In the genomic region with DNA sequence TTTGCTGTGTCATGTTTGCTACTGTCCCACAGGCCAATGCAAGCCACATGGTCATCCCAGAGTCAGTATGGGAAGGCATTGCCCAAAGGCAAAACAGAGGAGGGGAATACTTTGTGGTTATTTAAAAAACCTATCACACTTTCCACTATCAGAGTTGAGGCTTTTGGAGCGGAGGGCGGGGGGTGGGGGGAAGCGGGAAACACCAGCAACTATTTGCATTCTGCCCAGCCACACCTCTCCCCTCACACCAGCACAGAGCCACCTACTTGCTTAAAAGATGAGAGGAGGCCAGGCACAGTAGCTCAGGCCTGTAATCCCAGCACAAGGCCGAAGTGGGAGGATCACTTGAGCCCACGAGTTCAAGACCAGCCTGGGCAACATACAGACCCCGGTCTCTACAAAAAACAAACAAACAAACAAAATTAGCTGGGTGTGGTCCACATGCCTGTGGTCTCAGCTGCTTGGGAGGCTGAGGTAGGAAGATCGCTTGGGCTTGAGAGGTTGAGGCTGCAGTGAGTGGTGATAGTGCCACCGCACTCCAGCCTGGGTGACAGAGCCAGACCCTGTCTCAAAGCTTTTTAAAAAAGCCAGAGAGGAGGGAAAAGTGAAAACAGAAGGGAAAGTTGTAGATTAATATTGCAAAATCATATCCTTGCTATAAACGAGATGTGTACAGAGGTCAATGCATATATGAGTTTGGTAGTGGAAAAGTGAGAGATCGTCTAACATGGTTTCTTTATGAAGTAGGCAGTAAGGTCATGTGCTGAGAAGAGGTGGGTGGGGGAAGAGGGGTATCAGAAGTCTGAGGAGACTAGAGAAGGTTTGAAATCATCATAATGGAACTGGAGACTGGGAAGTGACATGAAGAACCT, we compare ENCODE assay signal across 14 cellular contexts. TPM values are rescaled to one million over a fixed set of nuclear protein-coding genes. Genes with fewer than 3 reads are reported as not detected.
DNase-seq lines count a peak whose midpoint lies in the region; ATAC-seq lines count a peak whose summit lies in the region.
"Had no signal": no experiment of that assay in that cellular context is flagged by ENCODE, and none has a peak within 500 bp of the region (broad histone marks: within the 10 kb centered on the region; RNA-seq: fewer than 3 reads in every experiment).

No MANE protein-coding gene starts in this region.

- peaks cover 32% of the 10 kb centered on the region for H3K4me1 Mint-ChIP-seq in activated T-cell treated with anti-CD3 and anti-CD28 coated beads, Interleukin-2, amount 50 U/mL, for 4 hours (ENCODE audit: low read depth)
- H3K4me1 Mint-ChIP-seq in stimulated activated naive B cell treated with anti-CD40 and anti-IgM and Interleukin-4, amounts not matched to agents 10 μg/mL and 1 μg/mL and 100 μg/mL, for 72 hours, result peaks cover 24 to 42% of the 10 kb centered on the region in 2 donors

- H3K36me3 Mint-ChIP-seq in activated T-cell treated with anti-CD3 and anti-CD28 coated beads, Interleukin-2, amount 50 U/mL, for 4 hours (ENCODE audit: insufficient read depth), result no peaks in the 10 kb centered on the region
- H3K36me3 Mint-ChIP-seq in activated naive CD4-positive, alpha-beta T cell treated with anti-CD3 and anti-CD28 coated beads, Interleukin-2, amount 50 U/mL, for 72 hours, result no peaks in the 10 kb centered on the region
- no peaks in the 10 kb centered on the region for H3K36me3 Mint-ChIP-seq in stimulated activated naive B cell treated with anti-CD40 and anti-IgM and Interleukin-4, amounts not matched to agents 10 μg/mL and 1 μg/mL and 100 μg/mL, for 72 hours
- H3K36me3 Mint-ChIP-seq: mesothelial cell of epicardium had no signal

- no peak for DNase-seq in activated T-cell treated with anti-CD3 and anti-CD28 coated beads, Interleukin-2, amount 50 U/mL, for 4 hours
- DNase-seq in activated T-cell treated with anti-CD3 and anti-CD28 coated beads for 4 hours (no peak), DMS53 treated with DMSO at 0.1 percent for 48 hours (lab: John Stamatoyannopoulos, UW; ENCODE audit: unreplicated experiment) (no peak), NCI-H82 treated with DMSO at 0.1 percent for 48 hours (lab: John Stamatoyannopoulos, UW; ENCODE audit: unreplicated experiment) (no peak), COR-L47 (lab: John Stamatoyannopoulos, UW) (no peak)
- no peak for DNase-seq in activated naive CD4-positive, alpha-beta T cell treated with anti-CD3 and anti-CD28 coated beads, Interleukin-2, amount 50 U/mL, for 72 hours (ENCODE audit: low spot score in 2 of 2)
- DNase-seq in stimulated activated naive B cell treated with anti-CD40 and anti-IgM and Interleukin-4, amounts not matched to agents 10 μg/mL and 1 μg/mL and 100 μg/mL, for 72 hours, result no peak
- DNase-seq: adrenal gland, dermis blood vessel endothelial cell, DMS79 treated with DMSO at 0.1 percent for 48 hours, NCI-H2081 treated with DMSO at 0.1 percent for 48 hours, posterior cingulate gyrus had no signal

- peak overlapping the region; percentile 79 for H3K4me3 Mint-ChIP-seq in activated T-cell treated with anti-CD3 and anti-CD28 coated beads, Interleukin-2, amount 50 U/mL, for 4 hours
- H3K4me3 Mint-ChIP-seq in stimulated activated naive B cell treated with anti-CD40 and anti-IgM and Interleukin-4, amounts not matched to agents 10 μg/mL and 1 μg/mL and 100 μg/mL, for 72 hours, result peak overlapping the region; percentile 59 to 88
- H3K4me3 Mint-ChIP-seq: mesothelial cell of epicardium had no signal

- no peak for ATAC-seq in activated T-cell treated with anti-CD3 and anti-CD28 coated beads, Interleukin-2, amount 50 U/mL, for 4 hours
- peak; percentile 17 for ATAC-seq in HG02642 (IDR thresholded peaks at IDR 0.05; ENCODE audit: poor library complexity, unreplicated experiment)
- peak in 1 of 2 donors; percentile 71 for ATAC-seq in activated naive CD4-positive, alpha-beta T cell treated with anti-CD3 and anti-CD28 coated beads, Interleukin-2, amount 50 U/mL, for 72 hours
- peak; percentile 38 to 55 for ATAC-seq in stimulated activated naive B cell treated with anti-CD40 and anti-IgM and Interleukin-4, amounts not matched to agents 10 μg/mL and 1 μg/mL and 100 μg/mL, for 72 hours (replicated peaks)

- H3K27ac Mint-ChIP-seq in activated naive CD4-positive, alpha-beta T cell treated with anti-CD3 and anti-CD28 coated beads, Interleukin-2, amount 50 U/mL, for 72 hours, result peak overlapping the region; percentile 53 to 90
- peak overlapping the region; percentile 89 for H3K27ac Mint-ChIP-seq in stimulated activated naive B cell treated with anti-CD40 and anti-IgM and Interleukin-4, amounts not matched to agents 10 μg/mL and 1 μg/mL and 100 μg/mL, for 72 hours
- H3K27ac Mint-ChIP-seq: mesothelial cell of epicardium had no signal

- H3K27me3 Mint-ChIP-seq in activated T-cell treated with anti-CD3 and anti-CD28 coated beads, Interleukin-2, amount 50 U/mL, for 4 hours (ENCODE audit: low read depth), result no peaks in the 10 kb centered on the region
- peaks cover 0 to 8% of the 10 kb centered on the region in 2 donors for H3K27me3 Mint-ChIP-seq in stimulated activated naive B cell treated with anti-CD40 and anti-IgM and Interleukin-4, amounts not matched to agents 10 μg/mL and 1 μg/mL and 100 μg/mL, for 72 hours

- H3K9me3 Mint-ChIP-seq in activated T-cell treated with anti-CD3 and anti-CD28 coated beads, Interleukin-2, amount 50 U/mL, for 4 hours, result no peaks in the 10 kb centered on the region
- no peaks in the 10 kb centered on the region for H3K9me3 Mint-ChIP-seq in activated naive CD4-positive, alpha-beta T cell treated with anti-CD3 and anti-CD28 coated beads, Interleukin-2, amount 50 U/mL, for 72 hours
- no peaks in the 10 kb centered on the region for H3K9me3 Mint-ChIP-seq in stimulated activated naive B cell treated with anti-CD40 and anti-IgM and Interleukin-4, amounts not matched to agents 10 μg/mL and 1 μg/mL and 100 μg/mL, for 72 hours
- H3K9me3 Mint-ChIP-seq: mesothelial cell of epicardium had no signal

RNA-seq across cellular contexts. Expression of a gene that starts 1.9 kb away (rescaled TPM):
- 10 to 100 TPM in 1 of 3 donors, 1 to 10 TPM in 2; 8.3 to 10.4 (median 9.6) TPM for total RNA-seq in activated T-cell treated with anti-CD3 and anti-CD28 coated beads, Interleukin-2, amount 50 U/mL, for 4 hours
- 1 to 10 TPM; 1.4 to 2.0 TPM for total RNA-seq in activated naive CD4-positive, alpha-beta T cell treated with anti-CD3 and anti-CD28 coated beads, Interleukin-2, amount 50 U/mL, for 72 hours

RNA-seq across cellular contexts. Expression of a gene that starts 26.4 kb away (rescaled TPM):
- under 1 TPM; 0.34 to 0.57 (median 0.53) TPM for total RNA-seq in activated T-cell treated with anti-CD3 and anti-CD28 coated beads, Interleukin-2, amount 50 U/mL, for 4 hours
- total RNA-seq in activated naive CD4-positive, alpha-beta T cell treated with anti-CD3 and anti-CD28 coated beads, Interleukin-2, amount 50 U/mL, for 72 hours, result 1 to 10 TPM; 2.3 to 3.1 TPM

Comparison
In these comparisons a context has a peak if more than half of its experiments do, and no peak if none do; other contexts are left out.
1. ATAC-seq: peak in HG02642 (single experiment) and stimulated activated naive B cell treated with anti-CD40 and anti-IgM and Interleukin-4, amounts not matched to agents 10 μg/mL and 1 μg/mL and 100 μg/mL, for 72 hours (2 of 2); none in activated T-cell treated with anti-CD3 and anti-CD28 coated beads, Interleukin-2, amount 50 U/mL, for 4 hours (0 of 2).